9 cellular contexts compared by ENCODE assay signal in genomic region chr1:53413175-53414001, GRCh38. TPM values are rescaled to one million over a fixed set of nuclear protein-coding genes. Genes with fewer than 3 reads are reported as not detected.
DNase-seq lines count a peak whose midpoint lies in the region; ATAC-seq, FAIRE-seq and TF ChIP-seq lines count a peak whose summit lies in the region.
"Had no signal": no experiment of that assay in that cellular context is flagged by ENCODE, and none has a peak within 500 bp of the region (broad histone marks: within the 10 kb centered on the region; RNA-seq: fewer than 3 reads in every experiment).

No MANE protein-coding gene starts in this region.

- DNase-seq in H54 (ENCODE audit: insufficient read length, low spot score) (peak; percentile 87), T-helper 17 cell (peak in 1 of 3 donors; percentile 36), K562 (ENCODE audit: extremely low read depth in 1 of 4, low spot score in 3 of 4) (no peak), omental fat pad (ENCODE audit: low spot score) (no peak), cerebellar cortex (ENCODE audit: low spot score) (no peak), NCI-H2171 (lab: John Stamatoyannopoulos, UW) (no peak), GM19239 (ENCODE audit: insufficient read length, low spot score) (no peak)

- no peak overlapping the region for H3K4me2 ChIP-seq in K562 (ENCODE audit: insufficient read depth, low read length)

- H3K4me1 Mint-ChIP-seq in T-helper 17 cell = peaks cover 25% of the 10 kb centered on the region

- intact Hi-C loops in K562 (cut with micrococcal nuclease) = no loop called here

- H3K4me3 Mint-ChIP-seq in T-helper 17 cell = peak overlapping the region; percentile 45

- TF ChIP-seq CTCF in K562 (IDR thresholded peaks at IDR 0.05 in 2 of 3, conservative IDR thresholded peaks at IDR 0.05 in 1 of 3; ENCODE audit: insufficient read depth in 2 of 3, low read depth in 1 of 3, low read length in 3 of 3) (no peak), omental fat pad (IDR thresholded peaks at IDR 0.05) (no peak)

- H3K36me3 Mint-ChIP-seq in T-helper 17 cell (ENCODE audit: low read depth) = no peaks in the 10 kb centered on the region

- no peak for TF ChIP-seq EP300 in K562 (IDR thresholded peaks at IDR 0.05; ENCODE audit: low read length)

- no peak overlapping the region for H3K4me3 ChIP-seq in K562

- H2AFZ ChIP-seq in K562 (ENCODE audit: low read depth, low read length) = no peak overlapping the region

- no peak for TF ChIP-seq RAD21 in K562 (CRISPR knock-in tag; conservative IDR thresholded peaks at IDR 0.05 in 1 of 2, IDR thresholded peaks at IDR 0.05 in 1 of 2)

- no peak overlapping the region for H3K9ac ChIP-seq in K562 (ENCODE audit: insufficient read depth in 1 of 2, low read depth in 2 of 2, low read length in 2 of 2)

- no TSS peak for BruUV-seq in K562 (replicated peaks; lab: Mats Ljungman, UMichigan)

- no peak for TF ChIP-seq POLR2A in H54 (IDR thresholded peaks at IDR 0.05; ENCODE audit: low read depth, low read length)
- TF ChIP-seq POLR2A in K562 (conservative IDR thresholded peaks at IDR 0.05) = no peak

- H3K27me3 ChIP-seq in K562 (ENCODE audit: control insufficient read depth in 2 of 2, insufficient read depth in 2 of 2, low read length in 2 of 2) = peaks cover 75% of the 10 kb centered on the region in 2 experiments

- peaks cover 8% of the 10 kb centered on the region for H4K20me1 ChIP-seq in K562 (replicated peaks; ENCODE audit: control insufficient read depth, insufficient read depth, low read length)

- H3K9me1 ChIP-seq in K562 (ENCODE audit: control insufficient read depth, insufficient read depth, low read length) = no peaks in the 10 kb centered on the region

- no peak overlapping the region for H3K27ac ChIP-seq in K562 (ENCODE audit: extremely low read depth, low read depth, low read length)
- H3K27ac ChIP-seq: VCaP had no signal

- WGBS in K562 (ENCODE audit: insufficient coverage, low coverage, missing lambda C conversion rate) = 1% methylated on average over 8 of the region's 8 CpGs

- no peaks in the 10 kb centered on the region for H3K36me3 ChIP-seq in K562 (ENCODE audit: control insufficient read depth, insufficient read depth, low read length)

- peak overlapping the region; percentile 95 for H3K27ac Mint-ChIP-seq in T-helper 17 cell

- H3K9me3 ChIP-seq in T-helper 17 cell (ENCODE audit: control insufficient read depth, low read length, poor library complexity, severe bottlenecking) (no peaks in the 10 kb centered on the region), K562 (replicated peaks; ENCODE audit: control insufficient read depth, insufficient read depth, low read depth, low read length) (no peaks in the 10 kb centered on the region)

- in situ Hi-C loops in K562 (cut with MboI) = no loop called here

- no peaks in the 10 kb centered on the region for H3K79me2 ChIP-seq in K562 (ENCODE audit: control insufficient read depth, insufficient read depth, low read length)

- POLR2A ChIA-PET in K562 (lab: Yijun Ruan, JAX) = interaction anchor here (0.6 to 1.4 kb wide), 2 partner anchors 9 to 282 kb away, joined by 3 to 7 read pairs; no protein-coding TSS in a partner anchor

- H3K4me1 ChIP-seq in K562 (replicated peaks in 1 of 2; ENCODE audit: control insufficient read depth in 2 of 2, insufficient read depth in 2 of 2, low read length in 2 of 2) = no peaks in the 10 kb centered on the region; a peak in 1 of 5 replicates

- peaks cover 6% of the 10 kb centered on the region for H3K27me3 Mint-ChIP-seq in T-helper 17 cell

- CTCF ChIA-PET in K562 (lab: Yijun Ruan, JAX; ENCODE audit: low intra/inter-chr PET ratio) = no interaction called here

- FAIRE-seq in H54 (lab: Jason Lieb, UNC) = peak; percentile 84
- FAIRE-seq in K562 (lab: Jason Lieb, UNC) = no peak
- FAIRE-seq in GM19239 (lab: Jason Lieb, UNC) = no peak

- peak; percentile 90 for ATAC-seq in T-helper 17 cell
- ATAC-seq in K562 = peak; percentile 28; the same call in 1 of the 3 replicates
- peak; percentile 81 for ATAC-seq in omental fat pad (ENCODE audit: low FRiP score)

TF ChIP-seq in K562, 482 proteins besides CTCF, POLR2A, EP300 and RAD21:
- no peak for TF ChIP-seq MBD2 (IDR thresholded peaks at IDR 0.05; ENCODE audit: borderline replicate concordance, low read depth)
- peak; percentile 53 for TF ChIP-seq FOSL1 (tag; conservative IDR thresholded peaks at IDR 0.05)

RNA-seq across cellular contexts. Expression of gene DMRTB1, which starts 45.8 kb away (rescaled TPM):
- total RNA-seq in T-helper 17 cell (not detected), K562 (2014; rRNA removed) (0.20 and 0.27 TPM in 2 replicates), K562 (2014; rRNA removed; fragmentation: Illumina TruSeq; extraction: Trizol) (0.13 TPM in 1 of 2 replicates, not detected in the other), K562 (2015; rRNA removed; fragmentation: Illumina TruSeq; extraction: Trizol) (0.11 TPM in 1 of 2 replicates, not detected in the other), K562 (2021) (0.11 and 0.35 TPM in 2 replicates), omental fat pad (not detected)
- total RNA-seq in K562 (2011; cell fraction: chromatin; rRNA removed; ENCODE audit: low replicate concordance) = not detected in 2 replicates
- total RNA-seq in K562 (2011; cell fraction: nucleolus; rRNA removed) = not detected in 2 replicates
- total RNA-seq in K562 (2011; cell fraction: nucleoplasm; rRNA removed) = not detected in 2 replicates
- polyA plus RNA-seq in K562 (2011; rRNA removed) (not detected in 2 replicates), K562 (2014; fragmentation: Illumina TruSeq; extraction: Trizol) (0.12 and 0.16 TPM in 2 replicates), K562 (2014; fragmentation: Nextera tagmentation; extraction: Ambion mirVana) (under 1 TPM; 0.06 TPM), K562 (2014; rRNA removed) (0.09 and 0.27 TPM in 2 replicates)
- 0.07 TPM in 1 of 2 replicates, not detected in the other for polyA plus RNA-seq in K562 (2011; cell fraction: cytosol; rRNA removed)
- not detected in 2 replicates for polyA plus RNA-seq in K562 (2011; cell fraction: nucleus; rRNA removed)
- 0.10 and 0.28 TPM in 2 replicates for polyA plus RNA-seq in K562 (2012)
- polyA minus RNA-seq in K562 (2011; rRNA and poly(A)+ RNA removed) = not detected in 2 replicates
- not detected in 2 replicates for polyA minus RNA-seq in K562 (2011; cell fraction: cytosol; rRNA and poly(A)+ RNA removed)
- not detected in 2 replicates for polyA minus RNA-seq in K562 (2011; cell fraction: nucleus; rRNA and poly(A)+ RNA removed)
- total RNA-seq: subcutaneous adipose tissue had no signal

Comparison
In these comparisons a context has a peak if more than half of its experiments do, and no peak if none do; other contexts are left out.
1. ATAC-seq: peak in every context shown above with its lines; median percentile 90 in T-helper 17 cell; 81 in omental fat pad; 28 in K562.